8 cellular contexts compared by ENCODE assay signal in the genomic region with DNA sequence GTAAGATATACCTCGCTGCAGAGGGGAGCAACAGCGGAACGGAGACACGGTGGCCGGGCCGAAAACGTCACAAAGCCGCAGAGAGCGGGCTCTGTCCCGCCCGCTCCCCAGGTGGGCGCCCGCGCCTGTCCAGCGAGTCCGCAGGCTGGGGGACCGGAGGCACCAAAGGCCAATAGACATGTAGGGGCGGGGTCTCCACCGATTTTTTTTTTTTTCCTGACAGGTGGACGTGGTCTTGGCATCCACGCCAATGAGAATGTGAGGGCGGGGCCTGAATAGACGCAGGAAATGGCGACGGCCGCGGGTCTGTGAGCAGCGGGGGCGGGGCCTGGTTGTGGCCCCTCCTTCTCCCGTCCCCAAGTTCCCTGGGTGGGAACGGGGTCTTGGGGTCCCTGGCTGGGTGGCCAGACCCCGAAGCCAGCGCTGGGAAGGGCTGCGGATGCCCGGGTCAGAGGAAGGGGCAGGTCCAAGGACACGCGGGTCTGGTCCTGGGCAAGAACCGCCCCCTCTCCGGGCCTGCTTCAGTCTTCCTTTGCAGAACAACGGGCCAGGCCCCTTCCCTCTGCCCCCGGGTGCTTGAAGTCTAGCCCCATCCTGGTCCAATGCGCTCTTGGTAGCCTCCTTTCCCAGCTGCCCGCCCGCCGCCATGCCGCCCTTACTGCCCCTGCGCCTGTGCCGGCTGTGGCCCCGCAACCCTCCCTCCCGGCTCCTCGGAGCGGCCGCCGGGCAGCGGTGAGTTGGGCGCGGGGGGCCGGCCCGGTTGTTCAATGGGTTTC. TPM values are rescaled to one million over a fixed set of nuclear protein-coding genes. Genes with fewer than 3 reads are reported as not detected.
DNase-seq lines count a peak whose midpoint lies in the region; ATAC-seq and TF ChIP-seq lines count a peak whose summit lies in the region.

A gene with protein sequence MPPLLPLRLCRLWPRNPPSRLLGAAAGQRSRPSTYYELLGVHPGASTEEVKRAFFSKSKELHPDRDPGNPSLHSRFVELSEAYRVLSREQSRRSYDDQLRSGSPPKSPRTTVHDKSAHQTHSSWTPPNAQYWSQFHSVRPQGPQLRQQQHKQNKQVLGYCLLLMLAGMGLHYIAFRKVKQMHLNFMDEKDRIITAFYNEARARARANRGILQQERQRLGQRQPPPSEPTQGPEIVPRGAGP (plus strand): TSS at position 340 of the 776 bp plus-strand sequence. CDS start 307 bp downstream, at position 647.

- H4K20me1 ChIP-seq in Karpas-422 (ENCODE audit: insufficient read depth, low read depth, low read length), result 0 out of 2 replicates have a peak, but pooled peaks cover 5% of the 10 kb centered on the region
- no peaks in the 10 kb centered on the region for H4K20me1 ChIP-seq in fibroblast of lung (ENCODE audit: control insufficient read depth, extremely low read depth, insufficient read depth, low read length)

- no peaks in the 10 kb centered on the region for H3K9me3 Mint-ChIP-seq in CD8-positive, alpha-beta memory T cell
- no peaks in the 10 kb centered on the region for H3K9me3 Mint-ChIP-seq in activated T-helper 2 cell treated with anti-CD3 and anti-CD28 coated beads, Interferon-gamma antibody, Interleukin-2, Interleukin-4, amounts not matched to agents 10 μg/mL and 5 μg/mL and 100 μg/mL, durations not matched to agents 14 hours and 24 hours and 36 hours
- no peaks in the 10 kb centered on the region for H3K9me3 Mint-ChIP-seq in naive thymus-derived CD8-positive, alpha-beta T cell

- H3K4me3 Mint-ChIP-seq in CD8-positive, alpha-beta memory T cell, result peak within 1 kb of the TSS; percentile 85 to 97 (median 88)
- H3K4me3 Mint-ChIP-seq in activated T-helper 2 cell treated with anti-CD3 and anti-CD28 coated beads, Interferon-gamma antibody, Interleukin-2, Interleukin-4, amounts not matched to agents 10 μg/mL and 5 μg/mL and 100 μg/mL, durations not matched to agents 14 hours and 24 hours and 36 hours (ENCODE audit: low read depth), result peak within 1 kb of the TSS; percentile 84
- peak within 1 kb of the TSS; percentile 82 to 99 (median 90) for H3K4me3 Mint-ChIP-seq in naive thymus-derived CD8-positive, alpha-beta T cell

- H3K36me3 Mint-ChIP-seq in CD8-positive, alpha-beta memory T cell, result peaks cover 0 to 14% (median 0%) of the 10 kb centered on the region in 3 donors
- peaks cover 3% of the 10 kb centered on the region for H3K36me3 Mint-ChIP-seq in activated T-helper 2 cell treated with anti-CD3 and anti-CD28 coated beads, Interferon-gamma antibody, Interleukin-2, Interleukin-4, amounts not matched to agents 10 μg/mL and 5 μg/mL and 100 μg/mL, durations not matched to agents 14 hours and 24 hours and 36 hours (ENCODE audit: low read depth)
- H3K36me3 Mint-ChIP-seq in naive thymus-derived CD8-positive, alpha-beta T cell, result no peaks in the 10 kb centered on the region

- H3K9ac ChIP-seq in Karpas-422 (ENCODE audit: low read length) (peak within 1 kb of the TSS; percentile 74), fibroblast of lung (ENCODE audit: insufficient read depth, low read length) (peak within 1 kb of the TSS; percentile 61)

- CTCF ChIA-PET in CD8-positive, alpha-beta memory T cell (lab: Charles Lee), result interaction anchor here (0.9 to 1.6 kb wide), 4 partner anchors 20 to 71 kb away, joined by 3 to 7 read pairs (median 6); a partner anchor contains a TSS

- peak within 1 kb of the TSS; percentile 83 for H3K27ac ChIP-seq in CD8-positive, alpha-beta memory T cell (ENCODE audit: low read depth, low read length)
- H3K27ac ChIP-seq in Karpas-422 (ENCODE audit: low read length) (peak within 1 kb of the TSS; percentile 75), fibroblast of lung (ENCODE audit: insufficient read depth, low read length) (peak within 1 kb of the TSS; percentile 78)

- no peaks in the 10 kb centered on the region for H3K9me2 ChIP-seq in Karpas-422 (replicated peaks; ENCODE audit: insufficient read depth, low read length)

- H3K4me2 ChIP-seq in Karpas-422 (ENCODE audit: low read depth, low read length, poor library complexity, severe bottlenecking), result peak within 1 kb of the TSS; percentile 86
- peak within 1 kb of the TSS; percentile 92 for H3K4me2 ChIP-seq in fibroblast of lung (ENCODE audit: extremely low read depth, insufficient read depth, low read length)

- peaks cover 39 to 67% (median 58%) of the 10 kb centered on the region in 3 donors for H3K4me1 Mint-ChIP-seq in CD8-positive, alpha-beta memory T cell
- H3K4me1 Mint-ChIP-seq in activated T-helper 2 cell treated with anti-CD3 and anti-CD28 coated beads, Interferon-gamma antibody, Interleukin-2, Interleukin-4, amounts not matched to agents 10 μg/mL and 5 μg/mL and 100 μg/mL, durations not matched to agents 14 hours and 24 hours and 36 hours (ENCODE audit: low read depth), result peaks cover 27% of the 10 kb centered on the region
- H3K4me1 Mint-ChIP-seq in naive thymus-derived CD8-positive, alpha-beta T cell, result peaks cover 20 to 66% (median 60%) of the 10 kb centered on the region in 4 donors

- peaks cover 0 to 2% of the 10 kb centered on the region in 2 donors for H3K27me3 Mint-ChIP-seq in CD8-positive, alpha-beta memory T cell
- no peaks in the 10 kb centered on the region for H3K27me3 Mint-ChIP-seq in activated T-helper 2 cell treated with anti-CD3 and anti-CD28 coated beads, Interferon-gamma antibody, Interleukin-2, Interleukin-4, amounts not matched to agents 10 μg/mL and 5 μg/mL and 100 μg/mL, durations not matched to agents 14 hours and 24 hours and 36 hours (ENCODE audit: low read depth)
- no peaks in the 10 kb centered on the region for H3K27me3 Mint-ChIP-seq in naive thymus-derived CD8-positive, alpha-beta T cell

- H3K27me3 ChIP-seq in CD8-positive, alpha-beta memory T cell (ENCODE audit: insufficient read depth, low read length, poor library complexity, severe bottlenecking), result no peaks in the 10 kb centered on the region
- H3K27me3 ChIP-seq in Karpas-422 (ENCODE audit: low read length) (no peaks in the 10 kb centered on the region), fibroblast of lung (ENCODE audit: control insufficient read depth, insufficient read depth, low read length) (no peaks in the 10 kb centered on the region)

- POLR2A ChIA-PET in CD8-positive, alpha-beta memory T cell (lab: Charles Lee), result interaction anchor here (0.6 to 2.1 kb wide), 7 partner anchors 11 to 44 kb away, joined by 3 to 9 read pairs (median 4); a partner anchor contains a TSS
- POLR2A ChIA-PET in naive thymus-derived CD8-positive, alpha-beta T cell (lab: Charles Lee), result interaction anchor here (0.6 to 16.0 kb wide), 13 partner anchors 14 to 1628 kb away, joined by 3 to 290 read pairs (median 4); a partner anchor contains a TSS

- peaks cover 58% of the 10 kb centered on the region for H3K4me1 ChIP-seq in CD8-positive, alpha-beta memory T cell (ENCODE audit: insufficient read depth, low read length)
- H3K4me1 ChIP-seq in Karpas-422 (ENCODE audit: low read length), result peaks cover 64% of the 10 kb centered on the region
- peaks cover 9% of the 10 kb centered on the region for H3K4me1 ChIP-seq in fibroblast of lung (ENCODE audit: control insufficient read depth, extremely low read depth, insufficient read depth, low read length)

- peak; percentile 46 for ATAC-seq in GM21447 (IDR thresholded peaks at IDR 0.05; ENCODE audit: unreplicated experiment)
- peak; percentile 52 to 63 for ATAC-seq in naive thymus-derived CD8-positive, alpha-beta T cell

- no peak for TF ChIP-seq CTCF in fibroblast of lung (conservative IDR thresholded peaks at IDR 0.05 in 1 of 2, IDR thresholded peaks at IDR 0.05 in 1 of 2; ENCODE audit: low read depth in 1 of 2, low read length in 2 of 2)

- DNase-seq in CD8-positive, alpha-beta memory T cell, result peak; percentile 85 to 92 (median 87)
- DNase-seq in Karpas-422, result peak; percentile 97
- peak; percentile 84 for DNase-seq in RKO (ENCODE audit: low spot score)
- DNase-seq in activated T-helper 2 cell treated with anti-CD3 and anti-CD28 coated beads, Interferon-gamma antibody, Interleukin-2, Interleukin-4, amounts not matched to agents 10 μg/mL and 5 μg/mL and 100 μg/mL, durations not matched to agents 14 hours and 24 hours and 36 hours (ENCODE audit: low spot score), result peak; percentile 89
- peak; percentile 86 to 87 for DNase-seq in fibroblast of lung (ENCODE audit: low read depth in 2 of 2)
- peak; percentile 76 to 93 (median 84) for DNase-seq in naive thymus-derived CD8-positive, alpha-beta T cell
- DNase-seq in stimulated activated naive CD4-positive, alpha-beta T cell (lab: John Stamatoyannopoulos, UW), result peak; percentile 78 to 87 (median 82)

- no peaks in the 10 kb centered on the region for H3K9me3 ChIP-seq in CD8-positive, alpha-beta memory T cell (ENCODE audit: low read length)
- H3K9me3 ChIP-seq in Karpas-422 (ENCODE audit: low read length), result no peaks in the 10 kb centered on the region
- H3K9me3 ChIP-seq in fibroblast of lung (ENCODE audit: control insufficient read depth, insufficient read depth, low read depth, low read length), result no peaks in the 10 kb centered on the region

- H3K4me3 ChIP-seq in CD8-positive, alpha-beta memory T cell (ENCODE audit: low read length), result peak within 1 kb of the TSS; percentile 70
- H3K4me3 ChIP-seq in Karpas-422 (ENCODE audit: low read length) (peak within 1 kb of the TSS; percentile 81), fibroblast of lung (replicated peaks in 1 of 4; ENCODE audit: control extremely low read depth in 1 of 4, insufficient read depth in 1 of 4, low read depth in 3 of 4, low read length in 4 of 4) (peak within 1 kb of the TSS; percentile 59 to 80 (median 65))

- H3K79me2 ChIP-seq in Karpas-422 (ENCODE audit: low read length) (peaks cover 19% of the 10 kb centered on the region), fibroblast of lung (ENCODE audit: control insufficient read depth, insufficient read depth, low read length) (peaks cover 12% of the 10 kb centered on the region)

- no peaks in the 10 kb centered on the region for H3K36me3 ChIP-seq in CD8-positive, alpha-beta memory T cell (ENCODE audit: insufficient read depth, low read length)
- no peaks in the 10 kb centered on the region for H3K36me3 ChIP-seq in Karpas-422 (ENCODE audit: insufficient read depth, low read length)
- H3K36me3 ChIP-seq in fibroblast of lung (ENCODE audit: control insufficient read depth, insufficient read depth, low read length), result no peaks in the 10 kb centered on the region

- H2AFZ ChIP-seq in Karpas-422 (ENCODE audit: low read length) (no peak within 1 kb of the TSS; the same call in 1 of the 2 replicates), fibroblast of lung (ENCODE audit: low read length) (peak within 1 kb of the TSS; percentile 50)

- peak within 1 kb of the TSS; percentile 89 to 96 (median 93) for H3K27ac Mint-ChIP-seq in CD8-positive, alpha-beta memory T cell
- H3K27ac Mint-ChIP-seq in activated T-helper 2 cell treated with anti-CD3 and anti-CD28 coated beads, Interferon-gamma antibody, Interleukin-2, Interleukin-4, amounts not matched to agents 10 μg/mL and 5 μg/mL and 100 μg/mL, durations not matched to agents 14 hours and 24 hours and 36 hours, result peak within 1 kb of the TSS; percentile 81
- H3K27ac Mint-ChIP-seq in naive thymus-derived CD8-positive, alpha-beta T cell, result peak within 1 kb of the TSS; percentile 83 to 97 (median 93)

- intact Hi-C loops in activated T-helper 2 cell treated with anti-CD3 and anti-CD28 coated beads, Interferon-gamma antibody, Interleukin-2, Interleukin-4, amounts not matched to agents 10 μg/mL and 5 μg/mL and 100 μg/mL, durations not matched to agents 14 hours and 24 hours and 36 hours (cut with micrococcal nuclease), result no loop called here

RNA-seq across cellular contexts. Expression of the gene that starts here (rescaled TPM):
- total RNA-seq in CD8-positive, alpha-beta memory T cell, result 10 to 100 TPM; 25.5 to 26.4 TPM
- 28.7 TPM for polyA plus RNA-seq in CD8-positive, alpha-beta memory T cell
- total RNA-seq in Karpas-422 (2014; rRNA removed; shearing (Covaris generic); ENCODE audit: low replicate concordance), result 32.0 and 51.0 TPM in 2 replicates
- 24.5 and 25.8 TPM in 2 replicates for total RNA-seq in activated T-helper 2 cell treated with anti-CD3 and anti-CD28 coated beads, Interferon-gamma antibody, Interleukin-2, Interleukin-4, amounts not matched to agents 10 μg/mL and 5 μg/mL and 100 μg/mL, durations not matched to agents 14 hours and 24 hours and 36 hours
- 12.6 TPM in 2 replicates for total RNA-seq in fibroblast of lung
- 11.2 and 12.6 TPM in 2 replicates for polyA plus RNA-seq in fibroblast of lung
- 22.2 and 25.1 TPM in 2 replicates for polyA plus RNA-seq in fibroblast of lung (2012)
- polyA minus RNA-seq in fibroblast of lung (ENCODE audit: low replicate concordance), result 15.4 and 31.3 TPM in 2 replicates
- total RNA-seq in naive thymus-derived CD8-positive, alpha-beta T cell, result 10 to 100 TPM; 54.9 to 56.2 TPM
- polyA plus RNA-seq in naive thymus-derived CD8-positive, alpha-beta T cell, result 10 to 100 TPM; 21.5 to 33.2 (median 30.9) TPM

Comparison
In these comparisons a context has a peak if more than half of its experiments do, and no peak if none do; other contexts are left out.
1. Peak in every context shown above with its lines: DNase-seq, ATAC-seq, H3K4me3 ChIP-seq and H3K27ac ChIP-seq.